Comparison of ENCODE assay signal across 1 cellular context in the genomic region with DNA sequence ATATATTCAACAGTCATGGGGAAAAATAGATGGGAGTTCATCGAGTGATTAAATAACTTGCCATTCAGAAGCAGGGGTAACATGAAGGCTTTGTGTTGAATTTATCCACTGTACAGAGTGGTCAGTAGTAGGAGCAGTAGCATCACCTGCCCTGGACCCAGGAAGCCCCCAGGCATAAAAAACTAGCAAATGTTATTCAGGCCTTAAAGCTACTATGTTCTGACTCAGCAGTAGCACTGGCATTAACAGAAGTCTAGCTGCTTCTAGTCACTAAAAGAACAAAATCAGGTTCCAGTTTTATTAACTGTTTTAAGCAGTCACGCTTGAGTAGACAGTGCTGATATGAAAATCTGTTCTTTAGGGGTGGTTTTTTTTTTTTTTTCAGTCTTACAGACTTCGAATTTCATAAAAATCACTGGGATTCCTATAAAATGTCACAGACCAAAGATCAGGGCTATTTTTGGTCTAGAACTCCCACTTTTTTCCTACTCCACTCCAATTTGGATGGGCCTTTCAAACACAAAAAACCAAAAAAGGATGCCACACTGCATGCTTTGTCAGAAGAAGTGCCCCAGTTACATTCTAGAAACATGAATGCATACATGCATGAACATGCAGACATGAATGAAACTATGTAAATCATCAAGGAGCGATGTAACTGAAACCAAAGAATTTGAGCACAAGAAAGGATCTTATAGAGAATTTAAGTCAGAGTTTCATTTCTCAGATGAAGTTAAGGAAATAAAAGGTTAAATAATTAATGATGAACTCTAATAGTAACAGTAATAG.
TF ChIP-seq lines count a peak whose summit lies in the region.

No MANE protein-coding gene starts in this region.

TF ChIP-seq in GM12878, 131 proteins besides CTCF, POLR2A, EP300 and RAD21 (continued from another document):
- TF ChIP-seq, protein P1, sequence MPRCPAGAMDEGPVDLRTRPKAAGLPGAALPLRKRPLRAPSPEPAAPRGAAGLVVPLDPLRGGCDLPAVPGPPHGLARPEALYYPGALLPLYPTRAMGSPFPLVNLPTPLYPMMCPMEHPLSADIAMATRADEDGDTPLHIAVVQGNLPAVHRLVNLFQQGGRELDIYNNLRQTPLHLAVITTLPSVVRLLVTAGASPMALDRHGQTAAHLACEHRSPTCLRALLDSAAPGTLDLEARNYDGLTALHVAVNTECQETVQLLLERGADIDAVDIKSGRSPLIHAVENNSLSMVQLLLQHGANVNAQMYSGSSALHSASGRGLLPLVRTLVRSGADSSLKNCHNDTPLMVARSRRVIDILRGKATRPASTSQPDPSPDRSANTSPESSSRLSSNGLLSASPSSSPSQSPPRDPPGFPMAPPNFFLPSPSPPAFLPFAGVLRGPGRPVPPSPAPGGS (IDR thresholded peaks at IDR 0.05; ENCODE audit: borderline replicate concordance, insufficient read depth, low read depth, low read length, poor library complexity, severe bottlenecking), result no peak
- no peak for TF ChIP-seq ASH2L (IDR thresholded peaks at IDR 0.05; ENCODE audit: borderline replicate concordance, low read depth)
- no peak for TF ChIP-seq RCOR1 (conservative IDR thresholded peaks at IDR 0.05; ENCODE audit: low read depth, low read length)
TF ChIP-seq in GM12878: peak in this region for 13.
